1 cellular context compared by ENCODE assay signal in genomic region chr2:235762832-235763598, GRCh38.
TF ChIP-seq lines count a peak whose summit lies in the region.

No MANE protein-coding gene starts in this region.

TF ChIP-seq in HepG2, 621 proteins besides CTCF, POLR2A, EP300 and RAD21 (continued from another document and continues in another):
- TF ChIP-seq ZNF101 (CRISPR knock-in tag; IDR thresholded peaks at IDR 0.05; ENCODE audit: borderline replicate concordance, low read depth) (no peak), PHB2 (IDR thresholded peaks at IDR 0.05; ENCODE audit: partially characterized antibody) (no peak), TERF1 (CRISPR knock-in tag; IDR thresholded peaks at IDR 0.05) (no peak), KMT2B (CRISPR knock-in tag; IDR thresholded peaks at IDR 0.05) (no peak), ZNF766 (CRISPR knock-in tag; IDR thresholded peaks at IDR 0.05; ENCODE audit: borderline replicate concordance) (no peak), ZNF878 (CRISPR knock-in tag; IDR thresholded peaks at IDR 0.05) (no peak), HIVEP1 (CRISPR knock-in tag; IDR thresholded peaks at IDR 0.05) (no peak), SMARCE1 (IDR thresholded peaks at IDR 0.05; ENCODE audit: borderline replicate concordance) (no peak), ZNF292 (CRISPR knock-in tag; IDR thresholded peaks at IDR 0.05; ENCODE audit: borderline replicate concordance, low read depth) (no peak), DRAP1 (CRISPR knock-in tag; IDR thresholded peaks at IDR 0.05) (no peak), DR1 (CRISPR knock-in tag; IDR thresholded peaks at IDR 0.05) (no peak), TFDP2 (CRISPR knock-in tag; IDR thresholded peaks at IDR 0.05) (no peak), ZNF230 (CRISPR knock-in tag; IDR thresholded peaks at IDR 0.05) (no peak), ZNF232 (CRISPR knock-in tag; IDR thresholded peaks at IDR 0.05; ENCODE audit: borderline replicate concordance) (no peak), ZBTB33 (CRISPR knock-in tag; IDR thresholded peaks at IDR 0.05) (peak; percentile 72; the same call in 1 of the 2 replicates), MIXL1 (CRISPR knock-in tag; IDR thresholded peaks at IDR 0.05) (no peak), ZFP41 (CRISPR knock-in tag; IDR thresholded peaks at IDR 0.05; ENCODE audit: borderline replicate concordance) (no peak), ATRX (CRISPR knock-in tag; IDR thresholded peaks at IDR 0.05; ENCODE audit: borderline replicate concordance) (no peak), ZBTB7B (CRISPR knock-in tag; IDR thresholded peaks at IDR 0.05) (no peak), ZNF513 (CRISPR knock-in tag; conservative IDR thresholded peaks at IDR 0.05) (no peak), RFXANK (CRISPR knock-in tag; IDR thresholded peaks at IDR 0.05) (no peak), GATAD2A (CRISPR knock-in tag; IDR thresholded peaks at IDR 0.05) (peak; percentile 61), CCDC6 (CRISPR knock-in tag; IDR thresholded peaks at IDR 0.05) (no peak), AFF4 (CRISPR knock-in tag; IDR thresholded peaks at IDR 0.05) (no peak), PHF20 (CRISPR knock-in tag; IDR thresholded peaks at IDR 0.05) (no peak), ZNF362 (CRISPR knock-in tag; IDR thresholded peaks at IDR 0.05; ENCODE audit: borderline replicate concordance) (no peak), CBFB (CRISPR knock-in tag; IDR thresholded peaks at IDR 0.05) (0 out of 2 replicates have a peak, but pooled peaks have one; percentile 70), ZNF510 (CRISPR knock-in tag; IDR thresholded peaks at IDR 0.05; ENCODE audit: low read depth) (no peak), HCFC1 (IDR thresholded peaks at IDR 0.05; ENCODE audit: low read depth, low read length) (no peak), NFATC3 (CRISPR knock-in tag; IDR thresholded peaks at IDR 0.05) (no peak), ZNF382 (CRISPR knock-in tag; IDR thresholded peaks at IDR 0.05; ENCODE audit: borderline replicate concordance) (no peak), ELF3 (CRISPR knock-in tag; IDR thresholded peaks at IDR 0.05) (0 out of 2 replicates have a peak, but pooled peaks have one; percentile 13), ZNF687 (CRISPR knock-in tag; IDR thresholded peaks at IDR 0.05) (no peak), ZNF441 (CRISPR knock-in tag; IDR thresholded peaks at IDR 0.05; ENCODE audit: borderline replicate concordance) (peak; percentile 95), NRL (CRISPR knock-in tag; IDR thresholded peaks at IDR 0.05; ENCODE audit: borderline replicate concordance) (no peak)
